In genomic region chr17:2195729-2196128, GRCh38 we compare ENCODE assay signal across 10 cellular contexts.
A peak's percentile ranks its signal among the peaks of the same experiment; 100 is the strongest.
DNase-seq lines count a peak whose midpoint lies in the region; ATAC-seq and TF ChIP-seq lines count a peak whose summit lies in the region.
"Had no signal": no experiment of that assay in that cellular context is flagged by ENCODE, and none has a peak within 500 bp of the region (broad histone marks: within the 10 kb centered on the region; RNA-seq: fewer than 3 reads in every experiment).

No MANE protein-coding gene starts in this region.

- ATAC-seq in HG03045 (IDR thresholded peaks at IDR 0.05; ENCODE audit: unreplicated experiment) (no peak), GM21423 (IDR thresholded peaks at IDR 0.05; ENCODE audit: unreplicated experiment) (no peak)
- ATAC-seq: gastroesophageal sphincter had no signal

- peak overlapping the region; percentile 44 for H3K4me3 Mint-ChIP-seq in activated naive CD8-positive, alpha-beta T cell

- POLR2A ChIA-PET in GM10248 (lab: Yijun Ruan, JAX) = no interaction called here

- DNase-seq in GM10248 (ENCODE audit: extremely low spot score) (peak; percentile 43), NCI-H510A (lab: John Stamatoyannopoulos, UW) (peak; percentile 25), HPDE6-E6E7 (ENCODE audit: extremely low spot score) (no peak), NCI-H748 treated with DMSO at 0.1 percent for 48 hours (lab: John Stamatoyannopoulos, UW) (no peak)
- peak; percentile 19 for DNase-seq in stimulated activated CD4-positive, alpha-beta T cell treated with anti-CD3 and anti-CD28 coated beads, Interleukin-12 subunit alpha, Interleukin-12 subunit beta, amount 100 ng/mL, for 4 hours
- DNase-seq: transverse colon had no signal

- TF ChIP-seq CTCF in GM10248 (IDR thresholded peaks at IDR 0.05; ENCODE audit: control extremely low read depth, extremely low read depth, low read depth, missing control alignments) = no peak

- CTCF ChIA-PET in GM10248 (lab: Yijun Ruan, JAX) = interaction anchor here (0.7 to 2.1 kb wide), 9 partner anchors 13 to 140 kb away, joined by 3 to 11 read pairs (median 4); no protein-coding TSS in a partner anchor

- no peaks in the 10 kb centered on the region for H3K27me3 Mint-ChIP-seq in activated naive CD8-positive, alpha-beta T cell

- peaks cover 64% of the 10 kb centered on the region for H3K4me1 Mint-ChIP-seq in activated naive CD8-positive, alpha-beta T cell (ENCODE audit: low read depth)

- H3K9me3 Mint-ChIP-seq in activated naive CD8-positive, alpha-beta T cell (ENCODE audit: low read depth) = no peaks in the 10 kb centered on the region

- H3K36me3 Mint-ChIP-seq in activated naive CD8-positive, alpha-beta T cell = peaks cover 20% of the 10 kb centered on the region

- H3K27ac Mint-ChIP-seq in activated naive CD8-positive, alpha-beta T cell = peak overlapping the region; percentile 72

Comparison
In these comparisons a context has a peak if more than half of its experiments do, and no peak if none do; other contexts are left out.
1. DNase-seq: peak in GM10248 (single experiment), NCI-H510A (single experiment) and stimulated activated CD4-positive, alpha-beta T cell treated with anti-CD3 and anti-CD28 coated beads, Interleukin-12 subunit alpha, Interleukin-12 subunit beta, amount 100 ng/mL, for 4 hours (single experiment); none in HPDE6-E6E7 (single experiment) and NCI-H748 treated with DMSO at 0.1 percent for 48 hours (single experiment).